Comparison of ENCODE assay signal across 8 cellular contexts in genomic region chr13:110387451-110388140, GRCh38.
DNase-seq lines count a peak whose midpoint lies in the region; ATAC-seq and TF ChIP-seq lines count a peak whose summit lies in the region.

No MANE protein-coding gene starts in this region.

- H3K9ac ChIP-seq in rectal smooth muscle tissue (ENCODE audit: low read length) = peak overlapping the region; percentile 21

- no peaks in the 10 kb centered on the region for H3K36me3 ChIP-seq in DOHH2 (ENCODE audit: control insufficient read depth, low read length)
- no peaks in the 10 kb centered on the region for H3K36me3 ChIP-seq in rectal smooth muscle tissue (ENCODE audit: control insufficient read depth, insufficient read depth, low read length)

- no peaks in the 10 kb centered on the region for H4K20me1 ChIP-seq in DOHH2 (ENCODE audit: control insufficient read depth, insufficient read depth, low read depth, low read length)

- peaks cover 12% of the 10 kb centered on the region; the same call in 1 of the 2 replicates for H3K9me3 ChIP-seq in DOHH2 (ENCODE audit: control insufficient read depth, insufficient read depth, low read length)

- in situ Hi-C loops in KBM-7 (cut with MboI; ENCODE audit: low pct_unique_long_range_greater_than_20kb, low sequenced_read_pairs) = no loop called here

- peaks cover 20% of the 10 kb centered on the region for H3K4me1 ChIP-seq in DOHH2 (ENCODE audit: control insufficient read depth, low read length)
- H3K4me1 ChIP-seq in rectal smooth muscle tissue (ENCODE audit: control insufficient read depth, insufficient read depth, low read length) = peaks cover 37% of the 10 kb centered on the region

- H3K79me2 ChIP-seq in DOHH2 (ENCODE audit: control insufficient read depth, low read length) = no peaks in the 10 kb centered on the region

- H3K27ac ChIP-seq in DOHH2 (ENCODE audit: low read depth, low read length) = no peak overlapping the region
- H3K27ac ChIP-seq in rectal smooth muscle tissue (ENCODE audit: low read depth, low read length) = peak overlapping the region; percentile 96

- H3F3A ChIP-seq in DOHH2 (ENCODE audit: control insufficient read depth, insufficient read depth) = peaks cover 9% of the 10 kb centered on the region

- peak; percentile 89 for ATAC-seq in GM21515 (IDR thresholded peaks at IDR 0.05; ENCODE audit: unreplicated experiment)

- TF ChIP-seq CTCF in DOHH2 (IDR thresholded peaks at IDR 0.05; ENCODE audit: low read depth, low read length, poor library complexity, severe bottlenecking) (no peak), fibroblast of mammary gland (conservative IDR thresholded peaks at IDR 0.05; ENCODE audit: control insufficient read depth, insufficient read depth, low read depth, low read length) (no peak)

- H3K4me3 ChIP-seq in DOHH2 (ENCODE audit: low read length) (peak overlapping the region; percentile 29; the same call in 1 of the 2 replicates), fibroblast of mammary gland (ENCODE audit: control insufficient read depth, low read depth, low read length) (no peak overlapping the region), rectal smooth muscle tissue (ENCODE audit: low read length) (peak overlapping the region; percentile 38)

- H3K9me2 ChIP-seq in DOHH2 (replicated peaks; ENCODE audit: control insufficient read depth, low read length) = no peaks in the 10 kb centered on the region

- DNase-seq in KBM-7 (peak; percentile 13), fibroblast of mammary gland (ENCODE audit: low read depth) (peak; percentile 74), NCI-H1694 (lab: John Stamatoyannopoulos, UW) (no peak), H4 (ENCODE audit: low spot score) (no peak), GOT3 (lab: John Stamatoyannopoulos, UW) (no peak)

- peak overlapping the region; percentile 53 for H3K4me2 ChIP-seq in DOHH2 (ENCODE audit: low read length)

- H3K27me3 ChIP-seq in DOHH2 (ENCODE audit: control insufficient read depth, low read length) (no peaks in the 10 kb centered on the region; the same call in 1 of the 2 replicates), rectal smooth muscle tissue (ENCODE audit: control insufficient read depth, insufficient read depth, low read length) (no peaks in the 10 kb centered on the region)

Comparison
In these comparisons a context has a peak if more than half of its experiments do, and no peak if none do; other contexts are left out.
1. DNase-seq: peak in KBM-7 (single experiment) and fibroblast of mammary gland (single experiment); none in NCI-H1694 (single experiment), H4 (single experiment) and GOT3 (single experiment).